ENCODE assay signal across 15 cellular contexts in the genomic region with DNA sequence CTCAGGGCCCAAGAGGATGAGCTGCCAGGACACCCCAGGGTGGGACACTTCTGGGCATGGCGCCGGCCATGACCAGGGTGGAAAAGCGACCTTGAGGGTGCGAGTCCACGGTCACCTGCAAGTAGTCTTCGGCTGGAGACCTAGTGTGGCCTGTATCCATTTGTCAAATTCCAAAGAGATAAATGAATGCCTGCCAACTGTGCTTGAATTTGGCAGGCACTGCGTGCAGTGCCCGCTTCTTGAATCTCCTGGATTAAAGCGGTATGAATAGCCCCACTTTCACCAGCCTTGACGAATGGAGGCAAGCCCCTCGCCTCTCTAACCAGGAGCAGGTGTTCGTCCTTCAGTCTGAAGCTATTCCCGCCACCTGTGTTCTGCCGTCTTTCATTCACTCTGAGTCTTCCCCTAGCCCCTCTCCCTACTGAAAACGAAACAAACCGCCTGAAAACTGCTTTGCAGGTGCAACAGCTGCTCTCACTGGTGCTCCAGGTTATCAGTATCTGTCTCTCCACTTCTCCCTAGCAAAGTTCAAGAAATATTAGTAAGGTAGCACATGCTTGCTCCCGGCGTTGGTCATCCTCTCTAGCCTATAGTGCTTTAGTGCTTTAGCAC.
"Had no signal": no experiment of that assay in that cellular context is flagged by ENCODE, and none has a peak within 500 bp of the region (broad histone marks: within the 10 kb centered on the region; RNA-seq: fewer than 3 reads in every experiment).

No MANE protein-coding gene starts in this region.

- DNase-seq: activated CD4-positive, alpha-beta T cell treated with anti-CD3 and anti-CD28 coated beads for 1 hour; activated CD4-positive, alpha-beta T cell treated with anti-CD3 and anti-CD28 coated beads, Interleukin-2, amount 50 U/mL, for 48 hours; activated CD8-positive, alpha-beta memory T cell treated with anti-CD3 and anti-CD28 coated beads, Interleukin-2, amount 10 ng/mL, durations not matched to agents 7 days and 5 days; activated gamma-delta T cell treated with Interleukin-2 at 50 U/mL for 16 hours; activated naive CD8-positive, alpha-beta T cell treated with anti-CD3 and anti-CD28 coated beads, Interleukin-2, amount 10 ng/mL, durations not matched to agents 7 days and 5 days; activated T-cell treated with anti-CD3 and anti-CD28 coated beads, Interleukin-2, amount 50 U/mL, for 24 hours; aorta; hypothalamus; midbrain; stimulated activated CD4-positive, alpha-beta T cell treated with anti-CD3 and anti-CD28 coated beads, Interleukin-15, amount 100 ng/mL, for 24 hours; stimulated activated CD4-positive, alpha-beta T cell treated with anti-CD3 and anti-CD28 coated beads, Interleukin-4, amount 100 ng/mL, for 4 hours; uterus had no signal

- H3K27me3 Mint-ChIP-seq: activated CD8-positive, alpha-beta memory T cell treated with anti-CD3 and anti-CD28 coated beads, Interleukin-2, amount 10 ng/mL, durations not matched to agents 7 days and 5 days; activated naive CD8-positive, alpha-beta T cell treated with anti-CD3 and anti-CD28 coated beads, Interleukin-2, amount 10 ng/mL, durations not matched to agents 7 days and 5 days had no signal

- H3K4me1 Mint-ChIP-seq: activated CD8-positive, alpha-beta memory T cell treated with anti-CD3 and anti-CD28 coated beads, Interleukin-2, amount 10 ng/mL, durations not matched to agents 7 days and 5 days; activated naive CD8-positive, alpha-beta T cell treated with anti-CD3 and anti-CD28 coated beads, Interleukin-2, amount 10 ng/mL, durations not matched to agents 7 days and 5 days had no signal

- H3K4me3 Mint-ChIP-seq: activated CD8-positive, alpha-beta memory T cell treated with anti-CD3 and anti-CD28 coated beads, Interleukin-2, amount 10 ng/mL, durations not matched to agents 7 days and 5 days; activated naive CD8-positive, alpha-beta T cell treated with anti-CD3 and anti-CD28 coated beads, Interleukin-2, amount 10 ng/mL, durations not matched to agents 7 days and 5 days; activated T-cell treated with anti-CD3 and anti-CD28 coated beads, Interleukin-2, amount 50 U/mL, for 24 hours had no signal

- H3K9me3 Mint-ChIP-seq: activated naive CD8-positive, alpha-beta T cell treated with anti-CD3 and anti-CD28 coated beads, Interleukin-2, amount 10 ng/mL, durations not matched to agents 7 days and 5 days; activated T-cell treated with anti-CD3 and anti-CD28 coated beads, Interleukin-2, amount 50 U/mL, for 24 hours had no signal

- H3K27ac ChIP-seq: breast epithelium, parathyroid adenoma, uterus had no signal

- ATAC-seq: activated CD8-positive, alpha-beta memory T cell treated with anti-CD3 and anti-CD28 coated beads, Interleukin-2, amount 10 ng/mL, durations not matched to agents 7 days and 5 days; esophagus mucosa had no signal

- H3K27ac Mint-ChIP-seq: activated CD8-positive, alpha-beta memory T cell treated with anti-CD3 and anti-CD28 coated beads, Interleukin-2, amount 10 ng/mL, durations not matched to agents 7 days and 5 days; activated naive CD8-positive, alpha-beta T cell treated with anti-CD3 and anti-CD28 coated beads, Interleukin-2, amount 10 ng/mL, durations not matched to agents 7 days and 5 days; activated T-cell treated with anti-CD3 and anti-CD28 coated beads, Interleukin-2, amount 50 U/mL, for 24 hours had no signal

- H3K36me3 Mint-ChIP-seq: activated CD8-positive, alpha-beta memory T cell treated with anti-CD3 and anti-CD28 coated beads, Interleukin-2, amount 10 ng/mL, durations not matched to agents 7 days and 5 days; activated naive CD8-positive, alpha-beta T cell treated with anti-CD3 and anti-CD28 coated beads, Interleukin-2, amount 10 ng/mL, durations not matched to agents 7 days and 5 days had no signal
